Comparison of ENCODE assay signal across 1 cellular context in the genomic region with DNA sequence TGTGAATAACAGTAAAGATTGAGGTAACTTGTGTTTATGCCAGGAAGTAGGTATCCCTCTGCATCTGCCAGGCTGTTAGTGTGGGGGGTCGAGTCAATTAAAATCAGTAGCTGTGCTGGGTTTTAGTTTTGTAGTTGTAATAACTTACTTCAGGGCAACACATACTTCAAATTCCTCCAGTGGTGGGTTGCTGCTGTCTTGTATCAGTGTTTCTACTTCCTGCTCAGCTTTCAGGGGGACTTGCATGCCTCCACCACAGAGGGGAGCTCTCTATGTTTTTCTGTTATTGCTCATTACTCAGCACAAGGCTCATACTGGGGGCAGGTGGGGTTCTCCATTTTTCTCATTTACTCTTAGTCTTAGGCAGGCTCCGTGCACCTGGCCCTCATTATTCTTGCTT.
TF ChIP-seq lines count a peak whose summit lies in the region.

No MANE protein-coding gene starts in this region.

TF ChIP-seq in GM23338, 12 proteins besides CTCF, POLR2A, EP300 and RAD21 (continued from another document):
- TF ChIP-seq EZH2 (IDR thresholded peaks at IDR 0.05; ENCODE audit: low read depth, unreplicated experiment), result no peak
- no peak for TF ChIP-seq ZNF331 (CRISPR knock-in tag; IDR thresholded peaks at IDR 0.05; ENCODE audit: low read depth)
